Comparison of ENCODE assay signal across 21 cellular contexts in the genomic region with DNA sequence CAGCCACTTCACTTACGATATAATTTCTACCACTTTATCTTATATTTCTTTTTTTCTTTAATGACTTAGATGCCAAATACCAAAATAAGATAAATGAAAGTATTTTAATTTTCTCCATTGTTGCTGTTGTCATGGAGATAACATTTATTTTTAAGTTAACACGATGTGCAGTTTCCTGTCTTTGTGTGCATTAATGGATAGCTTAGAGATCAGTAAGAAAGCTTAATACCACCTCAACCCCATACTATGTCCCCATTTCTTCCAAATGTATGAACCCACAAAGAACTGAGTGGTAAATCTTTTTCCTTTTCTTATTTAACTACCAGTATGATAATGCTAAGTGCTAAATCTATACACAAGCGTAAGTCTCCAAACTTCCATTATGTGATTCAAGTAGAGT. TPM values are rescaled to one million over a fixed set of nuclear protein-coding genes. Genes with fewer than 3 reads are reported as not detected.
DNase-seq lines count a peak whose midpoint lies in the region; ATAC-seq and TF ChIP-seq lines count a peak whose summit lies in the region.
"Had no signal": no experiment of that assay in that cellular context is flagged by ENCODE, and none has a peak within 500 bp of the region (broad histone marks: within the 10 kb centered on the region; RNA-seq: fewer than 3 reads in every experiment).

No MANE protein-coding gene starts in this region.

- H3K4me3 Mint-ChIP-seq in stimulated activated naive CD8-positive, alpha-beta T cell treated with anti-CD3 and anti-CD28 coated beads, Interleukin-15, Interleukin-2, amounts not matched to agents 100 ng/mL and 50 ng/mL, for 24 hours, result no peak overlapping the region
- H3K4me3 Mint-ChIP-seq in stimulated activated naive CD8-positive, alpha-beta T cell treated with anti-CD3 and anti-CD28 coated beads, Interleukin-15, amount 100 ng/mL, for 72 hours, result no peak overlapping the region
- H3K4me3 Mint-ChIP-seq in activated naive CD8-positive, alpha-beta T cell treated with anti-CD3 and anti-CD28 coated beads, Interleukin-2, amount 50 U/mL, for 24 hours, result no peak overlapping the region
- H3K4me3 Mint-ChIP-seq: CD14-positive monocyte, HFFc6 had no signal

- 75 to 82% methylated on average over 3 of the region's 3 CpGs for WGBS in heart right ventricle, 2 donors

- H3K4me3 ChIP-seq in HAP-1 (no peak overlapping the region), heart right ventricle (no peak overlapping the region)
- H3K4me3 ChIP-seq: Peyer's patch had no signal

- H3K27me3 ChIP-seq in HAP-1 (ENCODE audit: low read depth), result no peaks in the 10 kb centered on the region
- no peaks in the 10 kb centered on the region for H3K27me3 ChIP-seq in heart right ventricle
- H3K27me3 ChIP-seq: Peyer's patch had no signal

- H3K9me3 ChIP-seq in HAP-1 (no peaks in the 10 kb centered on the region), heart right ventricle (no peaks in the 10 kb centered on the region)
- H3K9me3 ChIP-seq: Peyer's patch had no signal

- no peak for DNase-seq in stimulated activated naive CD8-positive, alpha-beta T cell treated with anti-CD3 and anti-CD28 coated beads, Interleukin-15, amount 100 ng/mL, for 72 hours
- DNase-seq in activated naive CD8-positive, alpha-beta T cell treated with anti-CD3 and anti-CD28 coated beads, Interleukin-2, amount 50 U/mL, for 24 hours, result no peak
- DNase-seq in glomerular endothelial cell (ENCODE audit: extremely low read depth, low read depth, low spot score) (peak; percentile 16), HAP-1 (ENCODE audit: low spot score in 2 of 2) (no peak), heart right ventricle (no peak)
- DNase-seq: ACHN, AML-193, Calu3, DMS79, HFFc6, Kasumi-1, MM.1S, NCI-H1092 treated with DMSO at 0.1 percent for 48 hours, NCI-H2081 treated with DMSO at 0.1 percent for 48 hours, NCI-H2227 treated with DMSO at 0.1 percent for 48 hours, NCI-H524 treated with DMSO at 0.1 percent for 48 hours, Peyer's patch had no signal

- peak overlapping the region; percentile 40 for H3K27ac Mint-ChIP-seq in stimulated activated naive CD8-positive, alpha-beta T cell treated with anti-CD3 and anti-CD28 coated beads, Interleukin-15, Interleukin-2, amounts not matched to agents 100 ng/mL and 50 ng/mL, for 24 hours
- peak overlapping the region in 1 of 2 donors; percentile 34 for H3K27ac Mint-ChIP-seq in stimulated activated naive CD8-positive, alpha-beta T cell treated with anti-CD3 and anti-CD28 coated beads, Interleukin-15, amount 100 ng/mL, for 72 hours
- H3K27ac Mint-ChIP-seq in activated naive CD8-positive, alpha-beta T cell treated with anti-CD3 and anti-CD28 coated beads, Interleukin-2, amount 50 U/mL, for 24 hours, result peak overlapping the region; percentile 52
- H3K27ac Mint-ChIP-seq: HFFc6 had no signal

- peaks cover 76% of the 10 kb centered on the region for H3K36me3 Mint-ChIP-seq in stimulated activated naive CD8-positive, alpha-beta T cell treated with anti-CD3 and anti-CD28 coated beads, Interleukin-15, Interleukin-2, amounts not matched to agents 100 ng/mL and 50 ng/mL, for 24 hours (ENCODE audit: low read depth)
- H3K36me3 Mint-ChIP-seq in activated naive CD8-positive, alpha-beta T cell treated with anti-CD3 and anti-CD28 coated beads, Interleukin-2, amount 50 U/mL, for 24 hours (ENCODE audit: low read depth), result peaks cover 62% of the 10 kb centered on the region

- peaks cover 21% of the 10 kb centered on the region for H3K4me1 Mint-ChIP-seq in stimulated activated naive CD8-positive, alpha-beta T cell treated with anti-CD3 and anti-CD28 coated beads, Interleukin-15, Interleukin-2, amounts not matched to agents 100 ng/mL and 50 ng/mL, for 24 hours (ENCODE audit: low read depth)
- peaks cover 18% of the 10 kb centered on the region for H3K4me1 Mint-ChIP-seq in stimulated activated naive CD8-positive, alpha-beta T cell treated with anti-CD3 and anti-CD28 coated beads, Interleukin-15, amount 100 ng/mL, for 72 hours
- H3K4me1 Mint-ChIP-seq in activated naive CD8-positive, alpha-beta T cell treated with anti-CD3 and anti-CD28 coated beads, Interleukin-2, amount 50 U/mL, for 24 hours, result peaks cover 18% of the 10 kb centered on the region
- H3K4me1 Mint-ChIP-seq: CD14-positive monocyte had no signal

- in situ Hi-C loops in HAP-1 (cut with MboI; ENCODE audit: low sequenced_read_pairs), result no loop called here

- no peak for ATAC-seq in stimulated activated naive CD8-positive, alpha-beta T cell treated with anti-CD3 and anti-CD28 coated beads, Interleukin-15, amount 100 ng/mL, for 72 hours
- no peak for ATAC-seq in activated naive CD8-positive, alpha-beta T cell treated with anti-CD3 and anti-CD28 coated beads, Interleukin-2, amount 50 U/mL, for 24 hours
- ATAC-seq in heart right ventricle (no peak), HG02588 (IDR thresholded peaks at IDR 0.05; ENCODE audit: unreplicated experiment) (no peak)
- ATAC-seq: Right ventricle myocardium inferior had no signal

- no peak overlapping the region for H3K27ac ChIP-seq in heart right ventricle
- H3K27ac ChIP-seq: Peyer's patch had no signal

- intact Hi-C loops in heart right ventricle (cut with DNase I), result no loop called here

- peaks cover 45% of the 10 kb centered on the region for H3K36me3 ChIP-seq in HAP-1 (replicated peaks)
- peaks cover 0 to 99% (median 37%) of the 10 kb centered on the region in 9 donors for H3K36me3 ChIP-seq in heart right ventricle

- TF ChIP-seq CTCF in heart right ventricle (IDR thresholded peaks at IDR 0.05), result no peak

- no peaks in the 10 kb centered on the region for H3K27me3 Mint-ChIP-seq in stimulated activated naive CD8-positive, alpha-beta T cell treated with anti-CD3 and anti-CD28 coated beads, Interleukin-15, Interleukin-2, amounts not matched to agents 100 ng/mL and 50 ng/mL, for 24 hours
- no peaks in the 10 kb centered on the region for H3K27me3 Mint-ChIP-seq in stimulated activated naive CD8-positive, alpha-beta T cell treated with anti-CD3 and anti-CD28 coated beads, Interleukin-15, amount 100 ng/mL, for 72 hours
- no peaks in the 10 kb centered on the region for H3K27me3 Mint-ChIP-seq in activated naive CD8-positive, alpha-beta T cell treated with anti-CD3 and anti-CD28 coated beads, Interleukin-2, amount 50 U/mL, for 24 hours

- H3K9me3 Mint-ChIP-seq in stimulated activated naive CD8-positive, alpha-beta T cell treated with anti-CD3 and anti-CD28 coated beads, Interleukin-15, Interleukin-2, amounts not matched to agents 100 ng/mL and 50 ng/mL, for 24 hours, result no peaks in the 10 kb centered on the region
- H3K9me3 Mint-ChIP-seq in stimulated activated naive CD8-positive, alpha-beta T cell treated with anti-CD3 and anti-CD28 coated beads, Interleukin-15, amount 100 ng/mL, for 72 hours, result no peaks in the 10 kb centered on the region
- no peaks in the 10 kb centered on the region for H3K9me3 Mint-ChIP-seq in activated naive CD8-positive, alpha-beta T cell treated with anti-CD3 and anti-CD28 coated beads, Interleukin-2, amount 50 U/mL, for 24 hours
- H3K9me3 Mint-ChIP-seq: CD14-positive monocyte, HFFc6 had no signal

- no peaks in the 10 kb centered on the region for H3K4me1 ChIP-seq in HAP-1
- peaks cover 0 to 19% (median 0%) of the 10 kb centered on the region in 9 donors for H3K4me1 ChIP-seq in heart right ventricle
- H3K4me1 ChIP-seq: Peyer's patch had no signal

RNA-seq across cellular contexts. Expression of a gene that starts 17.1 kb away (rescaled TPM):
- total RNA-seq in glomerular endothelial cell (59.4 and 71.0 TPM in 2 replicates), heart right ventricle (100 to 1,000 TPM; 114 to 145 (median 124) TPM)
- 10 to 100 TPM; 64.3 to 72.2 TPM for polyA plus RNA-seq in heart right ventricle

RNA-seq across cellular contexts. Expression of a gene that starts 29.4 kb away (rescaled TPM):
- total RNA-seq in glomerular endothelial cell, result 22.6 and 33.6 TPM in 2 replicates
- 10 to 100 TPM; 20.9 to 29.7 (median 24.5) TPM for total RNA-seq in heart right ventricle
- polyA plus RNA-seq in heart right ventricle, result 10 to 100 TPM; 16.5 to 20.1 TPM
